In the genomic region with DNA sequence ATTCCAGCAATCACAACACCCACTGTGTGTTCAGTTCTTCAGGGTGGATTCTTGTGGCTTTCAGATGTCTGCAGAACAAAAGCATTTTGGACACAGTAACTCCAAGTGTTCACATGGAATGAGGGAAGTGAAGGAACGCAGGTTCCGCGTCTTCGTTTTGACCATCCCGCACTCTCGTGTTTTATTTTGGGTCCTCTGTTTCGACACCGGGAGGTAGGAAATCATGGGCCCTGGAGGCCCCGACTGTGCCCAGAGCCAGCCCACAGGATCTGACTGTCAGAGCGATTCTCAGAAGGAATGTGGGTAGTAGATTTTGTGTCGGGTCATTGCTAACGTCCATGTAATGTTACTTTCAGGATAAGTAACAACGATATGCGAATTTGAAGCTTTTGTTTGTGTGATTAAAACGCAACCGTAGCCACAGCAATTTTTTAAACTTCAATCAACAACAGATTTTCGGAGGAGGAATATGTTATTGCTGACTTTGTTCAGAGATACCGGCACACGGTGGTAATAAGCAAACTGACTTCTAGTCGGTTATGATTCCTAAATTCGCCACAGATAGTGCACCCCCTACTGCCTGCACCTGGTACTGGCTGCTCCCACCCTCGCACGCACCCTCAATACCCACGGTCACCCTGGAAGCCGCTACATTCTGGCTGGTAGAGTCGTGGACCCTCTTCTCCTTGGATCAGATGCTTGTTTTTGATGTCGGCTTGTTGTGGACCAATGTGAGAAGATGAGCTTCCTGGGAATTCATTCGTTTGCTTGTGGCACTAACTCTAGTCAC, we compare ENCODE assay signal across 15 cellular contexts. TPM values are rescaled to one million over a fixed set of nuclear protein-coding genes. Genes with fewer than 3 reads are reported as not detected.
DNase-seq lines count a peak whose midpoint lies in the region; ATAC-seq, FAIRE-seq and TF ChIP-seq lines count a peak whose summit lies in the region.
"Had no signal": no experiment of that assay in that cellular context is flagged by ENCODE, and none has a peak within 500 bp of the region (broad histone marks: within the 10 kb centered on the region; RNA-seq: fewer than 3 reads in every experiment).

No MANE protein-coding gene starts in this region.

- no peak for ATAC-seq in activated CD8-positive, alpha-beta T cell treated with anti-CD3 and anti-CD28 coated beads for 36 hours
- no peak for ATAC-seq in activated CD8-positive, alpha-beta T cell treated with anti-CD3 and anti-CD28 coated beads, Interleukin-2, amount 10 ng/mL, durations not matched to agents 7 days and 5 days
- no peak for ATAC-seq in activated T-helper 17 cell treated with anti-CD3 and anti-CD28 coated beads, Interleukin-2, amount 50 U/mL, for 72 hours (replicated peaks)
- ATAC-seq in GM21390 (IDR thresholded peaks at IDR 0.05; ENCODE audit: unreplicated experiment) = no peak
- ATAC-seq: gastrocnemius medialis had no signal

- TF ChIP-seq POLR2A in H1 (IDR thresholded peaks at IDR 0.05; ENCODE audit: control extremely low read depth in 1 of 2, low read depth in 2 of 2, low read length in 2 of 2) = no peak

- H3K9ac ChIP-seq in KMS-11 (no peak overlapping the region), H1 (replicated peaks in 1 of 4; ENCODE audit: extremely low read depth in 1 of 4, low read depth in 3 of 4, low read length in 3 of 4) (no peak overlapping the region), smooth muscle cell (ENCODE audit: low read depth) (no peak overlapping the region)

- H3K9me3 Mint-ChIP-seq in activated CD8-positive, alpha-beta T cell treated with anti-CD3 and anti-CD28 coated beads for 36 hours = no peaks in the 10 kb centered on the region
- no peaks in the 10 kb centered on the region for H3K9me3 Mint-ChIP-seq in activated CD8-positive, alpha-beta T cell treated with anti-CD3 and anti-CD28 coated beads, Interleukin-2, amount 10 ng/mL, durations not matched to agents 7 days and 5 days (ENCODE audit: insufficient read depth)
- no peaks in the 10 kb centered on the region for H3K9me3 Mint-ChIP-seq in activated T-helper 17 cell treated with anti-CD3 and anti-CD28 coated beads, Interleukin-2, amount 50 U/mL, for 72 hours
- H3K9me3 Mint-ChIP-seq: T-helper 2 cell treated with Interferon-gamma antibody and Interleukin-4, amounts not matched to agents 5 μg/mL and 100 μg/mL, for 36 hours had no signal

- H3K4ac ChIP-seq in H1 (replicated peaks; ENCODE audit: insufficient read length, low read depth, low read length) = no peak overlapping the region

- peak overlapping the region; percentile 0; the same call in 1 of the 2 replicates for H4K8ac ChIP-seq in H1 (ENCODE audit: extremely low read depth, insufficient read depth, low read length)

- H4K20me1 ChIP-seq in KMS-11 (ENCODE audit: insufficient read depth) (no peaks in the 10 kb centered on the region), H1 (replicated peaks in 1 of 2; ENCODE audit: control insufficient read depth in 1 of 2, insufficient read depth in 2 of 2, low read length in 2 of 2) (no peaks in the 10 kb centered on the region), smooth muscle cell (ENCODE audit: low read depth) (no peaks in the 10 kb centered on the region)

- H3K4me1 ChIP-seq in KMS-11 (ENCODE audit: low read depth, poor library complexity, severe bottlenecking) (no peaks in the 10 kb centered on the region), H1 (replicated peaks in 1 of 4; ENCODE audit: control insufficient read depth in 3 of 4, insufficient read depth in 4 of 4, low read length in 3 of 4) (peaks cover 0 to 4% (median 1%) of the 10 kb centered on the region in 4 experiments; a peak in 1 of 7 replicates), smooth muscle cell (ENCODE audit: low read depth) (no peaks in the 10 kb centered on the region)
- H3K4me1 ChIP-seq: gastrocnemius medialis, uterus had no signal

- no peak overlapping the region for H3K56ac ChIP-seq in H1 (replicated peaks; ENCODE audit: insufficient read length, low read depth, low read length)

- intact Hi-C loops in activated CD8-positive, alpha-beta T cell treated with anti-CD3 and anti-CD28 coated beads for 36 hours (cut with micrococcal nuclease) = no loop called here

- H3K27me3 ChIP-seq in KMS-11 (ENCODE audit: insufficient read depth, low read depth) (no peaks in the 10 kb centered on the region), H1 (replicated peaks in 1 of 4; ENCODE audit: control insufficient read depth in 3 of 4, extremely low read depth in 1 of 4, insufficient read depth in 3 of 4, low read length in 3 of 4) (no peaks in the 10 kb centered on the region), smooth muscle cell (ENCODE audit: low read depth) (no peaks in the 10 kb centered on the region)
- H3K27me3 ChIP-seq: gastrocnemius medialis, uterus had no signal

- FAIRE-seq in H1 (lab: Jason Lieb, UNC) = no peak
- FAIRE-seq: GM19239 had no signal

- H3K23ac ChIP-seq in H1 (ENCODE audit: insufficient read length) = no peak overlapping the region

- no peak overlapping the region for H2BK20ac ChIP-seq in H1 (ENCODE audit: low read length)

- H2BK5ac ChIP-seq in H1 (ENCODE audit: low read depth, low read length) = no peak overlapping the region

- WGBS in H1 (ENCODE audit: extremely low coverage in 1 of 2, insufficient coverage in 1 of 2, insufficient read length in 1 of 2, insufficient replicate concordance in 2 of 2, low coverage in 1 of 2, low lambda C conversion rate in 2 of 2, missing lambda C conversion rate in 1 of 2), 2 experiments = 91% methylated on average over 28 of the region's 28 CpGs; no CpG with 5 or more reads in 1 of the 2 experiments
- 90% methylated on average over 28 of the region's 28 CpGs for WGBS in smooth muscle cell (ENCODE audit: low lambda C conversion rate)

- no peaks in the 10 kb centered on the region for H3K27me3 Mint-ChIP-seq in activated CD8-positive, alpha-beta T cell treated with anti-CD3 and anti-CD28 coated beads for 36 hours
- no peaks in the 10 kb centered on the region for H3K27me3 Mint-ChIP-seq in activated CD8-positive, alpha-beta T cell treated with anti-CD3 and anti-CD28 coated beads, Interleukin-2, amount 10 ng/mL, durations not matched to agents 7 days and 5 days (ENCODE audit: low read depth)
- H3K27me3 Mint-ChIP-seq in activated T-helper 17 cell treated with anti-CD3 and anti-CD28 coated beads, Interleukin-2, amount 50 U/mL, for 72 hours = no peaks in the 10 kb centered on the region

- peaks cover 21% of the 10 kb centered on the region for H3K36me3 Mint-ChIP-seq in activated CD8-positive, alpha-beta T cell treated with anti-CD3 and anti-CD28 coated beads for 36 hours (ENCODE audit: low read depth)
- peaks cover 25% of the 10 kb centered on the region for H3K36me3 Mint-ChIP-seq in activated CD8-positive, alpha-beta T cell treated with anti-CD3 and anti-CD28 coated beads, Interleukin-2, amount 10 ng/mL, durations not matched to agents 7 days and 5 days (ENCODE audit: low read depth)
- peaks cover 52% of the 10 kb centered on the region for H3K36me3 Mint-ChIP-seq in activated T-helper 17 cell treated with anti-CD3 and anti-CD28 coated beads, Interleukin-2, amount 50 U/mL, for 72 hours (ENCODE audit: low read depth)

- no peak overlapping the region for H3K18ac ChIP-seq in H1 (ENCODE audit: extremely low read depth, low read length)

- H3K9me3 ChIP-seq in H1 (ENCODE audit: insufficient read depth in 2 of 2, low read depth in 1 of 2, low read length in 1 of 2) (peaks cover 0 to 3% of the 10 kb centered on the region in 2 experiments; a peak in 1 of 4 replicates), smooth muscle cell (replicated peaks; ENCODE audit: low read depth) (no peaks in the 10 kb centered on the region)
- H3K9me3 ChIP-seq: gastrocnemius medialis, uterus had no signal

- H3K79me2 ChIP-seq in KMS-11 (ENCODE audit: insufficient read depth, low read depth) = no peaks in the 10 kb centered on the region
- H3K79me2 ChIP-seq in H1 (ENCODE audit: control insufficient read depth in 1 of 2, insufficient read depth in 2 of 2, low read length in 2 of 2) = no peaks in the 10 kb centered on the region
- no peaks in the 10 kb centered on the region for H3K79me2 ChIP-seq in smooth muscle cell (ENCODE audit: low read depth)

- H3K79me1 ChIP-seq in H1 (ENCODE audit: low read depth, low read length) = no peaks in the 10 kb centered on the region

- no peaks in the 10 kb centered on the region for H3K36me3 ChIP-seq in KMS-11 (ENCODE audit: insufficient read depth)
- H3K36me3 ChIP-seq in H1 (ENCODE audit: control insufficient read depth in 2 of 4, insufficient read depth in 4 of 4, low read length in 3 of 4) = peaks cover 11 to 44% (median 21%) of the 10 kb centered on the region in 4 experiments
- peaks cover 13% of the 10 kb centered on the region for H3K36me3 ChIP-seq in smooth muscle cell (ENCODE audit: low read depth)
- H3K36me3 ChIP-seq: uterus had no signal

- H3K14ac ChIP-seq in H1 (ENCODE audit: insufficient read length) = no peak overlapping the region

- no peak overlapping the region for H4K5ac ChIP-seq in H1 (ENCODE audit: insufficient read length, low read depth, low read length)

- no peak overlapping the region for H2BK12ac ChIP-seq in H1 (ENCODE audit: low read depth, low read length)

- H2AK5ac ChIP-seq in H1 (ENCODE audit: low read depth, low read length) = no peak overlapping the region

- DNase-seq in activated CD8-positive, alpha-beta T cell treated with anti-CD3 and anti-CD28 coated beads for 36 hours = peak; percentile 27
- no peak for DNase-seq in activated CD8-positive, alpha-beta T cell treated with anti-CD3 and anti-CD28 coated beads, Interleukin-2, amount 10 ng/mL, durations not matched to agents 7 days and 5 days
- DNase-seq in H1 (ENCODE audit: low read depth in 1 of 2, low spot score in 2 of 2) = peak in 1 of 2 experiments; percentile 47
- DNase-seq in smooth muscle cell (lab: John Stamatoyannopoulos, UW; ENCODE audit: unreplicated experiment) = no peak
- DNase-seq in COR-L47 (lab: John Stamatoyannopoulos, UW) = no peak
- DNase-seq: cerebellar nuclear complex; GDM1; NK-92 treated with Interleukin-12 subunit alpha and Interleukin-12 subunit beta, amount 100 ng/mL, for 24 hours had no signal

- no peak overlapping the region for H2BK120ac ChIP-seq in H1 (replicated peaks; ENCODE audit: low read depth, low read length)

- CTCF ChIA-PET in activated CD8-positive, alpha-beta T cell treated with anti-CD3 and anti-CD28 coated beads for 36 hours (lab: Charles Lee) = interaction anchor here (1.4 to 1.6 kb wide), 3 partner anchors 43 to 136 kb away, joined by 3 to 6 read pairs (median 5); no protein-coding TSS in a partner anchor
- CTCF ChIA-PET in activated CD8-positive, alpha-beta T cell treated with anti-CD3 and anti-CD28 coated beads, Interleukin-2, amount 10 ng/mL, durations not matched to agents 7 days and 5 days (lab: Charles Lee) = interaction anchor here (0.9 to 3.3 kb wide), 4 partner anchors 8 to 52 kb away, joined by 3 to 10 read pairs (median 4); a partner anchor contains a TSS
- CTCF ChIA-PET in H1 (lab: Charles Lee; ENCODE audit: partially characterized antibody) = interaction anchor here (0.7 to 2.6 kb wide), 22 partner anchors 9 to 222 kb away, joined by 3 to 11 read pairs (median 4); a partner anchor contains a TSS

- no peaks in the 10 kb centered on the region for H3K23me2 ChIP-seq in H1 (ENCODE audit: low read depth, low read length)

- no peak overlapping the region for H4K91ac ChIP-seq in H1 (replicated peaks; ENCODE audit: insufficient read length, low read length)

- no peak overlapping the region for H3K4me3 Mint-ChIP-seq in activated CD8-positive, alpha-beta T cell treated with anti-CD3 and anti-CD28 coated beads for 36 hours
- no peak overlapping the region for H3K4me3 Mint-ChIP-seq in activated CD8-positive, alpha-beta T cell treated with anti-CD3 and anti-CD28 coated beads, Interleukin-2, amount 10 ng/mL, durations not matched to agents 7 days and 5 days
- no peak overlapping the region for H3K4me3 Mint-ChIP-seq in activated T-helper 17 cell treated with anti-CD3 and anti-CD28 coated beads, Interleukin-2, amount 50 U/mL, for 72 hours
- H3K4me3 Mint-ChIP-seq: T-helper 2 cell treated with Interferon-gamma antibody and Interleukin-4, amounts not matched to agents 5 μg/mL and 100 μg/mL, for 36 hours had no signal

- no peak for TF ChIP-seq EP300 in H1 (IDR thresholded peaks at IDR 0.05; ENCODE audit: borderline replicate concordance in 1 of 2, low read depth in 2 of 2, low read length in 2 of 2)

- peak; percentile 22 to 42; a peak in 2 of 4 replicates for TF ChIP-seq RAD21 in H1 (IDR thresholded peaks at IDR 0.05 in 1 of 2, conservative IDR thresholded peaks at IDR 0.05 in 1 of 2; ENCODE audit: low read depth in 2 of 2, low read length in 2 of 2)

- H3K4me2 ChIP-seq in KMS-11 (no peak overlapping the region), H1 (ENCODE audit: insufficient read depth in 1 of 2, low read depth in 2 of 2, low read length in 2 of 2) (no peak overlapping the region), smooth muscle cell (no peak overlapping the region)

- H3K4me3 ChIP-seq in KMS-11 (IDR thresholded peaks at IDR 0.05; ENCODE audit: insufficient read depth, low read depth, low read length) (no peak overlapping the region), H1 (ENCODE audit: extremely low read depth in 1 of 4, insufficient read depth in 2 of 4, low read depth in 3 of 4, low read length in 4 of 4) (no peak overlapping the region), smooth muscle cell (no peak overlapping the region)
- H3K4me3 ChIP-seq: gastrocnemius medialis, uterus had no signal

- no peak for TF ChIP-seq CTCF in activated CD8-positive, alpha-beta T cell treated with anti-CD3 and anti-CD28 coated beads for 36 hours (IDR thresholded peaks at IDR 0.05)
- peak; percentile 44 for TF ChIP-seq CTCF in KMS-11 (conservative IDR thresholded peaks at IDR 0.05; ENCODE audit: low read depth, low read length)
- peak; percentile 29 to 69 (median 53); a peak in 3 of 4 replicates for TF ChIP-seq CTCF in H1 (IDR thresholded peaks at IDR 0.05; ENCODE audit: control extremely low read depth in 1 of 3, insufficient read depth in 1 of 3, low read depth in 1 of 3, low read length in 3 of 3)
- peak; percentile 18 for TF ChIP-seq CTCF in smooth muscle cell (IDR thresholded peaks at IDR 0.05; ENCODE audit: borderline replicate concordance, insufficient read depth, poor library complexity, severe bottlenecking)

- H3K27ac Mint-ChIP-seq in activated CD8-positive, alpha-beta T cell treated with anti-CD3 and anti-CD28 coated beads for 36 hours = no peak overlapping the region
- no peak overlapping the region for H3K27ac Mint-ChIP-seq in activated CD8-positive, alpha-beta T cell treated with anti-CD3 and anti-CD28 coated beads, Interleukin-2, amount 10 ng/mL, durations not matched to agents 7 days and 5 days
- H3K27ac Mint-ChIP-seq in activated T-helper 17 cell treated with anti-CD3 and anti-CD28 coated beads, Interleukin-2, amount 50 U/mL, for 72 hours = no peak overlapping the region
- H3K27ac Mint-ChIP-seq: T-helper 2 cell treated with Interferon-gamma antibody and Interleukin-4, amounts not matched to agents 5 μg/mL and 100 μg/mL, for 36 hours had no signal

- H3K27ac ChIP-seq in KMS-11 (no peak overlapping the region), H1 (ENCODE audit: low read depth, low read length) (no peak overlapping the region), smooth muscle cell (ENCODE audit: low read depth) (no peak overlapping the region)
- H3K27ac ChIP-seq: gastrocnemius medialis, uterus had no signal

- POLR2A ChIA-PET in activated CD8-positive, alpha-beta T cell treated with anti-CD3 and anti-CD28 coated beads for 36 hours (lab: Charles Lee) = interaction anchor here (1.6 kb wide), 1 partner anchor 9 kb away, joined by 7 read pairs; no protein-coding TSS in a partner anchor
- POLR2A ChIA-PET in activated CD8-positive, alpha-beta T cell treated with anti-CD3 and anti-CD28 coated beads, Interleukin-2, amount 10 ng/mL, durations not matched to agents 7 days and 5 days (lab: Charles Lee) = no interaction called here
- POLR2A ChIA-PET in H1 (lab: Charles Lee; ENCODE audit: partially characterized antibody) = interaction anchor here (0.8 to 16.8 kb wide), 7 partner anchors 7 to 53 kb away, joined by 3 to 188 read pairs (median 5); a partner anchor contains a TSS

- peaks cover 2% of the 10 kb centered on the region for H3K4me1 Mint-ChIP-seq in activated CD8-positive, alpha-beta T cell treated with anti-CD3 and anti-CD28 coated beads for 36 hours (ENCODE audit: low read depth)
- H3K4me1 Mint-ChIP-seq in activated CD8-positive, alpha-beta T cell treated with anti-CD3 and anti-CD28 coated beads, Interleukin-2, amount 10 ng/mL, durations not matched to agents 7 days and 5 days (ENCODE audit: low read depth) = peaks cover 7% of the 10 kb centered on the region
- H3K4me1 Mint-ChIP-seq in activated T-helper 17 cell treated with anti-CD3 and anti-CD28 coated beads, Interleukin-2, amount 50 U/mL, for 72 hours = peaks cover 1% of the 10 kb centered on the region

- no peaks in the 10 kb centered on the region for H3F3A ChIP-seq in smooth muscle cell (ENCODE audit: low read depth)

- no peak overlapping the region for H2BK15ac ChIP-seq in H1 (ENCODE audit: low read length)

- H2AFZ ChIP-seq in KMS-11 (ENCODE audit: low read depth) (no peak overlapping the region), H1 (ENCODE audit: low read length) (no peak overlapping the region), smooth muscle cell (ENCODE audit: low read depth) (no peak overlapping the region)

RNA-seq across cellular contexts. Expression of a gene that starts 10.5 kb away (rescaled TPM):
- 10 to 100 TPM; 15.4 to 17.1 TPM for total RNA-seq in activated CD8-positive, alpha-beta T cell treated with anti-CD3 and anti-CD28 coated beads for 36 hours
- total RNA-seq in activated CD8-positive, alpha-beta T cell treated with anti-CD3 and anti-CD28 coated beads, Interleukin-2, amount 10 ng/mL, durations not matched to agents 7 days and 5 days = 10 to 100 TPM; 22.9 to 26.8 TPM
- 26.7 and 26.8 TPM in 2 replicates for total RNA-seq in H1 (2021; fragmentation: NEBNext Ultra II Directional; extraction: Animal tissue kit (Norgen Biotek cat#: 25700))
- polyA plus RNA-seq in H1 (2011; rRNA removed) (12.4 and 26.3 TPM in 2 replicates), smooth muscle cell (32.9 and 46.7 TPM in 2 replicates)
- polyA plus RNA-seq in H1 (2011; cell fraction: cytosol; rRNA removed) = 20.2 TPM
- polyA plus RNA-seq in H1 (2011; cell fraction: nucleus; rRNA removed) = 166 TPM
- polyA plus RNA-seq in H1 (2012, experiment 1 of 2) = 30.4 to 43.7 TPM (median 40.6 TPM) in 4 replicates
- polyA plus RNA-seq in H1 (2012, experiment 2 of 2) = 20.7 TPM
- polyA plus RNA-seq in H1 (2013, experiment 1 of 2) = 16.9 TPM
- polyA plus RNA-seq in H1 (2013, experiment 2 of 2) = 14.3 TPM
- 7.0 and 9.4 TPM in 2 replicates for polyA minus RNA-seq in H1 (2011; rRNA and poly(A)+ RNA removed)
- polyA minus RNA-seq in H1 (2011; cell fraction: cytosol; rRNA and poly(A)+ RNA removed) = 9.7 TPM
- 37.9 TPM for polyA minus RNA-seq in H1 (2011; cell fraction: nucleus; rRNA and poly(A)+ RNA removed)
- 12.1 and 17.7 TPM in 2 replicates for total RNA-seq in smooth muscle cell
- 10 to 100 TPM; 19.1 to 23.0 TPM for total RNA-seq in activated T-helper 17 cell treated with anti-CD3 and anti-CD28 coated beads, Interleukin-2, amount 50 U/mL, for 72 hours

RNA-seq across cellular contexts. Expression of a gene that starts 52.0 kb away (rescaled TPM):
- 100 to 1,000 TPM; 108 to 109 TPM for total RNA-seq in activated CD8-positive, alpha-beta T cell treated with anti-CD3 and anti-CD28 coated beads for 36 hours
- total RNA-seq in activated CD8-positive, alpha-beta T cell treated with anti-CD3 and anti-CD28 coated beads, Interleukin-2, amount 10 ng/mL, durations not matched to agents 7 days and 5 days = 100 to 1,000 TPM; 128 to 136 TPM
- 61.6 and 64.4 TPM in 2 replicates for total RNA-seq in H1 (2021; fragmentation: NEBNext Ultra II Directional; extraction: Animal tissue kit (Norgen Biotek cat#: 25700))
- polyA plus RNA-seq in H1 (2011; rRNA removed) = 45.2 and 45.3 TPM in 2 replicates
- 87.2 TPM for polyA plus RNA-seq in H1 (2011; cell fraction: cytosol; rRNA removed)
- polyA plus RNA-seq in H1 (2011; cell fraction: nucleus; rRNA removed) = 65.1 TPM
- 67.7 to 88.0 TPM (median 78.0 TPM) in 4 replicates for polyA plus RNA-seq in H1 (2012, experiment 1 of 2)
- polyA plus RNA-seq in H1 (2012, experiment 2 of 2) = 9.0 TPM
- 60.8 TPM for polyA plus RNA-seq in H1 (2013, experiment 1 of 2)
- 50.5 TPM for polyA plus RNA-seq in H1 (2013, experiment 2 of 2)
- polyA minus RNA-seq in H1 (2011; rRNA and poly(A)+ RNA removed) = 45.0 and 48.5 TPM in 2 replicates
- 32.7 TPM for polyA minus RNA-seq in H1 (2011; cell fraction: cytosol; rRNA and poly(A)+ RNA removed)
- 46.7 TPM for polyA minus RNA-seq in H1 (2011; cell fraction: nucleus; rRNA and poly(A)+ RNA removed)
- total RNA-seq in smooth muscle cell = 31.3 and 35.8 TPM in 2 replicates
- 22.5 and 38.0 TPM in 2 replicates for polyA plus RNA-seq in smooth muscle cell
- total RNA-seq in activated T-helper 17 cell treated with anti-CD3 and anti-CD28 coated beads, Interleukin-2, amount 50 U/mL, for 72 hours = 100 to 1,000 TPM in 1 of 2 donors, 10 to 100 TPM in 1; 95.3 to 130 TPM
